8 cellular contexts compared by ENCODE assay signal in the genomic region with DNA sequence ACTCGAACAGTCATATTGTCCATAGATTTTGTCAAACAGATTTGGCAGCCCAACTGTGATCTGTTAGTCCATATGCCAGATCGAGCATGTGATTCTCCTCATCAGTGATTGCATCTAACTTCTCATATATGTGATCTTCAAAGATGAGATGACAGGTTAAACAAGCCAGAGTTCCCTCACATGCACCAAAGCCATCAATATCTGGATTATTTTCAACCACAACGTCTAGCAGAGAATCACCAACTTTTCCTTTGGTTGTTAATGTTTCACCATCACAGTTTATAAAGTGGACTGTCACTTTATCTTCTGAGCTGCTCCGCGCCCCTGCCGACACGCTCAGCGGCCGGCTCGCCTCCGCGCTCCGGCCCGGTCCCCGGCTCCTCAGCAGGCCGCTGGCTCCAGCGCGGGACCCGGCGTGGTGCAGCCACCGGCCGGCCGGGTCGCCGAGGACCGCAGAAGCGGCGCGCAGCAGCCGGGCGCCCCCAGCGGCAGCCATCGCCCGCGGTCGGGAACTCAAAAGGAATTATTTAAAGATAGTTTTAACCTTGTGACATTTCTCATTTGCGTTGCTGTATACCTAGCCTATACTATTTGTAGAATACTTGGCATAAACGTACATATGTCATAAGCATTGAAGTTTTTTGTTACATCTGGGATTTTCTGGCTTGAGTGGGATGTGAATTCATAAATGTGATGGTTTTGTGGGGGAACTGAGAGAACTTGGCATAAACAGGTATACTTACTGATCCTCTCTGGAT. TPM values are rescaled to one million over a fixed set of nuclear protein-coding genes. Genes with fewer than 3 reads are reported as not detected.
DNase-seq lines count a peak whose midpoint lies in the region; ATAC-seq and TF ChIP-seq lines count a peak whose summit lies in the region.

No MANE protein-coding gene starts in this region.

- no peak overlapping the region for H2AK5ac ChIP-seq in H9 (ENCODE audit: insufficient read length, low read length)

- no peak overlapping the region for H3K4ac ChIP-seq in H9 (ENCODE audit: low read depth, low read length)

- H2BK12ac ChIP-seq in H9 (ENCODE audit: insufficient read length, low read depth, low read length): no peak overlapping the region

- H3K4me3 ChIP-seq in ACC112 (ENCODE audit: low read depth, low read length) (no peak overlapping the region), osteoblast (ENCODE audit: insufficient read depth, low read length) (no peak overlapping the region)

- H4K8ac ChIP-seq in H9 (replicated peaks; ENCODE audit: insufficient read length, low read depth, low read length): no peak overlapping the region

- H2AFZ ChIP-seq in ACC112 (ENCODE audit: low read length, unreplicated experiment): no peak overlapping the region
- no peak overlapping the region for H2AFZ ChIP-seq in H9 (ENCODE audit: low read length)
- H2AFZ ChIP-seq in osteoblast (ENCODE audit: low read length): no peak overlapping the region

- no CpG with 5 or more reads among the region's 38 CpGs for WGBS in H9 (ENCODE audit: extremely low coverage, insufficient read length, low lambda C conversion rate)

- 0 out of 2 replicates have a peak overlapping the region, but pooled peaks have one; percentile 6 for H3K27ac ChIP-seq in ACC112 (ENCODE audit: low read depth, low read length)
- H3K27ac ChIP-seq in H9 (ENCODE audit: insufficient read length, low read depth, low read length): no peak overlapping the region
- H3K27ac ChIP-seq in osteoblast (ENCODE audit: low read depth, low read length): peak overlapping the region; percentile 24

- H3K18ac ChIP-seq in H9 (ENCODE audit: insufficient read length, low read depth, low read length): no peak overlapping the region

- no peaks in the 10 kb centered on the region for H3K79me1 ChIP-seq in H9 (ENCODE audit: insufficient read depth, low read depth, low read length, poor library complexity, severe bottlenecking)

- H3K4me2 ChIP-seq in H9 (ENCODE audit: insufficient read depth, insufficient read length, low read length) (no peak overlapping the region), osteoblast (ENCODE audit: insufficient read depth, low read length) (peak overlapping the region; percentile 37)

- H2BK15ac ChIP-seq in H9 (ENCODE audit: low read depth, low read length): no peak overlapping the region

- H3K4me3 Mint-ChIP-seq in H9: no peak overlapping the region

- DNase-seq in H9 (peak; percentile 45), fibroblast of peridontal ligament (ENCODE audit: extremely low read depth) (peak; percentile 25), osteoblast (ENCODE audit: insufficient read length, low spot score, missing footprints) (peak; percentile 65), GM19240 (ENCODE audit: insufficient read length, low spot score) (no peak)
- peak; percentile 62 for DNase-seq in activated CD8-positive, alpha-beta memory T cell treated with anti-CD3 and anti-CD28 coated beads for 24 hours

- no peak overlapping the region for H4K5ac ChIP-seq in H9 (ENCODE audit: insufficient read length, low read depth, low read length)

- H3K9me3 Mint-ChIP-seq in H9: peaks cover 0 to 4% of the 10 kb centered on the region in 2 experiments; a peak in 3 of 5 replicates

- H3K4me1 ChIP-seq in ACC112 (ENCODE audit: control insufficient read depth, insufficient read depth, low read length, unreplicated experiment): peaks cover 20% of the 10 kb centered on the region
- no peaks in the 10 kb centered on the region for H3K4me1 ChIP-seq in H9 (ENCODE audit: insufficient read depth, low read length)
- peaks cover 14% of the 10 kb centered on the region for H3K4me1 ChIP-seq in osteoblast (ENCODE audit: insufficient read depth, low read length)

- H3K9ac ChIP-seq in H9 (ENCODE audit: extremely low read depth, insufficient read length, low read length): no peak overlapping the region

- H3K56ac ChIP-seq in H9 (ENCODE audit: insufficient read length, low read depth, low read length): no peak overlapping the region

- no peaks in the 10 kb centered on the region for H3K27me3 Mint-ChIP-seq in H9 (ENCODE audit: low read depth)

- no peak overlapping the region for H2BK20ac ChIP-seq in H9 (ENCODE audit: low read depth, low read length, poor library complexity, severe bottlenecking)

- no peak overlapping the region for H2BK120ac ChIP-seq in H9 (ENCODE audit: low read depth, low read length, poor library complexity, severe bottlenecking)

- TF ChIP-seq CTCF in H9 (conservative IDR thresholded peaks at IDR 0.05): no peak
- peak; percentile 57 for TF ChIP-seq CTCF in osteoblast (IDR thresholded peaks at IDR 0.05; ENCODE audit: extremely low read depth, low read depth, low read length)

- H4K20me1 ChIP-seq in H9 (ENCODE audit: control insufficient read depth, insufficient read depth, insufficient read length): no peaks in the 10 kb centered on the region
- peaks cover 6% of the 10 kb centered on the region for H4K20me1 ChIP-seq in osteoblast (ENCODE audit: insufficient read depth, low read length)

- H4K91ac ChIP-seq in H9 (ENCODE audit: insufficient read length, low read depth, low read length): no peak overlapping the region

- no peaks in the 10 kb centered on the region for H3K23me2 ChIP-seq in H9 (ENCODE audit: insufficient read length, low read depth, low read length, poor library complexity, severe bottlenecking)

- no peak overlapping the region for H3K14ac ChIP-seq in H9 (ENCODE audit: insufficient read depth, low read length)

- H3K36me3 Mint-ChIP-seq in H9 (ENCODE audit: insufficient read depth in 1 of 3, low read depth in 3 of 3): peaks cover 62 to 83% (median 79%) of the 10 kb centered on the region in 3 experiments

- no peak overlapping the region for H3T11ph ChIP-seq in H9 (ENCODE audit: low read length)

- H3K4me1 Mint-ChIP-seq in H9: no peaks in the 10 kb centered on the region

- no peak overlapping the region for H3K27ac Mint-ChIP-seq in H9

- no peak overlapping the region for H3K23ac ChIP-seq in H9 (ENCODE audit: insufficient read length, low read depth, low read length)

- no peaks in the 10 kb centered on the region for H3K27me3 ChIP-seq in ACC112 (ENCODE audit: insufficient read depth, low read length)
- no peaks in the 10 kb centered on the region for H3K27me3 ChIP-seq in H9 (ENCODE audit: insufficient read depth, low read length)
- H3K27me3 ChIP-seq in osteoblast (ENCODE audit: insufficient read depth, low read length): no peaks in the 10 kb centered on the region

- ATAC-seq in GM19023 (IDR thresholded peaks at IDR 0.05; ENCODE audit: unreplicated experiment): no peak
- no peak for ATAC-seq in HG02571 (IDR thresholded peaks at IDR 0.05; ENCODE audit: unreplicated experiment)

- H3K9me3 ChIP-seq in H9 (ENCODE audit: control insufficient read depth, low read depth, low read length) (no peaks in the 10 kb centered on the region), osteoblast (ENCODE audit: low read depth, low read length) (no peaks in the 10 kb centered on the region)

- peaks cover 34% of the 10 kb centered on the region for H3K36me3 ChIP-seq in ACC112 (ENCODE audit: insufficient read depth, low read length)
- H3K36me3 ChIP-seq in osteoblast (ENCODE audit: insufficient read depth, low read length): peaks cover 38% of the 10 kb centered on the region

- H2BK5ac ChIP-seq in H9 (ENCODE audit: insufficient read length, low read length): no peak overlapping the region

- H3K79me2 ChIP-seq in ACC112 (ENCODE audit: control insufficient read depth, insufficient read depth, low read length, unreplicated experiment) (peaks cover 4% of the 10 kb centered on the region), H9 (ENCODE audit: insufficient read depth, low read length) (no peaks in the 10 kb centered on the region), osteoblast (ENCODE audit: insufficient read depth, low read length) (peaks cover 8% of the 10 kb centered on the region)

RNA-seq across cellular contexts. Expression of a gene that starts 40.1 kb away (rescaled TPM):
- 200 and 209 TPM in 2 replicates for total RNA-seq in H9 (2021)
- total RNA-seq in osteoblast: 51.0 and 51.6 TPM in 2 replicates
